9 cellular contexts compared by ENCODE assay signal in the genomic region with DNA sequence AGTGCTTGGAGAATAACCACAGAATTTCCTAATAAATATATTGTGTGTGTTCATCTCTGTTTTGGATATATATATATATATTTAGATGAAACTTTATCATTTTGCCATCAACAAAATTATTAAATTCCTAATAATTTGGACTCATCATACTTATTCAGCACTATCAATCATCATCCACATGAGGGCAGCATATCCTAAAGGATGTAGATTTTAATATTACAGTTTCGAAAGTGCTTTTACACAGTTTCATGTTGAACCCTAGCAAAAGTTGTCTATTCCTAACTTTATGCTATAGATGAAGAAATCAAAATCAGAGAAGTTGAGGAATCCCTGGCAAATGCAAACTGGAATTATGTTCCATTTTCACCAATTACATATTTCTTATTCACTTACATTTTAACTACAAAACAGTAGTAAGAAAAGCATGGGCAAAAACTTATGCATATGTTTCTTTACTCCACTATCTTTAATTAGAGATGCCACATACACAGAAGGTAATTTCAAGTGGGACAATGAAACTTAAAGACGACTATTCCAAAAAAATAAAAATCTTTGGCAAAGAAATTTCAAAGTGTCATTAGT. TPM values are rescaled to one million over a fixed set of nuclear protein-coding genes. Genes with fewer than 3 reads are reported as not detected.
DNase-seq lines count a peak whose midpoint lies in the region; ATAC-seq and TF ChIP-seq lines count a peak whose summit lies in the region.
"Had no signal": no experiment of that assay in that cellular context is flagged by ENCODE, and none has a peak within 500 bp of the region (broad histone marks: within the 10 kb centered on the region; RNA-seq: fewer than 3 reads in every experiment).

No MANE protein-coding gene starts in this region.

- H2AFZ ChIP-seq in PC-9 (no peak overlapping the region), fibroblast of lung (ENCODE audit: low read length) (no peak overlapping the region)

- H3K9me3 Mint-ChIP-seq in activated naive CD4-positive, alpha-beta T cell treated with anti-CD3 and anti-CD28 coated beads for 36 hours = peaks cover under 1% of the 10 kb centered on the region

- H3K4me1 ChIP-seq in PC-9 (replicated peaks; ENCODE audit: insufficient read depth) = no peaks in the 10 kb centered on the region
- H3K4me1 ChIP-seq in fibroblast of lung (ENCODE audit: control insufficient read depth, extremely low read depth, insufficient read depth, low read length) = no peaks in the 10 kb centered on the region

- H3K36me3 ChIP-seq in PC-9 (ENCODE audit: low read depth) (no peaks in the 10 kb centered on the region), fibroblast of lung (ENCODE audit: control insufficient read depth, insufficient read depth, low read length) (no peaks in the 10 kb centered on the region)

- H3K27me3 ChIP-seq in PC-9 (ENCODE audit: insufficient read depth, low read depth) = no peaks in the 10 kb centered on the region
- no peaks in the 10 kb centered on the region for H3K27me3 ChIP-seq in fibroblast of lung (ENCODE audit: control insufficient read depth, insufficient read depth, low read length)

- H3K4me2 ChIP-seq in PC-9 (no peak overlapping the region), fibroblast of lung (ENCODE audit: extremely low read depth, insufficient read depth, low read length) (no peak overlapping the region)

- H3K27ac ChIP-seq in PC-9 = no peak overlapping the region
- H3K27ac ChIP-seq in fibroblast of lung (ENCODE audit: insufficient read depth, low read length) = no peak overlapping the region

- H3K27me3 Mint-ChIP-seq in activated naive CD4-positive, alpha-beta T cell treated with anti-CD3 and anti-CD28 coated beads for 36 hours (ENCODE audit: low read depth) = no peaks in the 10 kb centered on the region

- peak; percentile 47 for ATAC-seq in HG02759 (IDR thresholded peaks at IDR 0.05; ENCODE audit: unreplicated experiment)

- H4K20me1 ChIP-seq in PC-9 (ENCODE audit: insufficient read depth) (no peaks in the 10 kb centered on the region), fibroblast of lung (ENCODE audit: control insufficient read depth, extremely low read depth, insufficient read depth, low read length) (no peaks in the 10 kb centered on the region)

- POLR2A ChIA-PET in PC-9 (lab: Charles Lee; ENCODE audit: unreplicated experiment) = no interaction called here

- no peak overlapping the region for H3K9ac ChIP-seq in fibroblast of lung (ENCODE audit: insufficient read depth, low read length)

- CTCF ChIA-PET in PC-9 (lab: Charles Lee) = no interaction called here
- CTCF ChIA-PET in activated naive CD4-positive, alpha-beta T cell treated with anti-CD3 and anti-CD28 coated beads for 36 hours (lab: Charles Lee) = interaction anchor here (1.0 to 2.2 kb wide), 5 partner anchors 58 to 494 kb away, joined by 3 to 24 read pairs (median 4); no protein-coding TSS in a partner anchor

- H3K36me3 Mint-ChIP-seq in activated naive CD4-positive, alpha-beta T cell treated with anti-CD3 and anti-CD28 coated beads for 36 hours (ENCODE audit: low read depth) = no peaks in the 10 kb centered on the region

- no TSS peak for BruUV-seq in PC-9 (replicated peaks; lab: Mats Ljungman, UMichigan)

- H3F3A ChIP-seq in PC-9 (ENCODE audit: insufficient read depth, low read depth) = no peaks in the 10 kb centered on the region

- H3K4me3 Mint-ChIP-seq in activated naive CD4-positive, alpha-beta T cell treated with anti-CD3 and anti-CD28 coated beads for 36 hours = no peak overlapping the region

- H3K4me1 Mint-ChIP-seq in activated naive CD4-positive, alpha-beta T cell treated with anti-CD3 and anti-CD28 coated beads for 36 hours (ENCODE audit: low read depth) = peaks cover 3% of the 10 kb centered on the region

- intact Hi-C loops in PC-9 (cut with micrococcal nuclease; ENCODE audit: unreplicated experiment) = loop anchor here (1.0 to 10.0 kb wide), 5 partner anchors 133 to 818 kb away; no protein-coding TSS in a partner anchor
- intact Hi-C loops in activated naive CD4-positive, alpha-beta T cell treated with anti-CD3 and anti-CD28 coated beads for 36 hours (cut with micrococcal nuclease) = loop anchor here (1.0 to 5.0 kb wide), 7 partner anchors 134 to 1191 kb away; no protein-coding TSS in a partner anchor

- H3K27ac Mint-ChIP-seq in activated naive CD4-positive, alpha-beta T cell treated with anti-CD3 and anti-CD28 coated beads for 36 hours = no peak overlapping the region

- in situ Hi-C loops in G401 (cut with HindIII; ENCODE audit: low sequenced_read_pairs) = no loop called here

- H3K9me3 ChIP-seq in PC-9 (ENCODE audit: insufficient read depth, low read depth) = no peaks in the 10 kb centered on the region
- H3K9me3 ChIP-seq in fibroblast of lung (ENCODE audit: control insufficient read depth, insufficient read depth, low read depth, low read length) = no peaks in the 10 kb centered on the region

- no peaks in the 10 kb centered on the region for H3K9me2 ChIP-seq in PC-9 (ENCODE audit: insufficient read depth)

- peak; percentile 73 for TF ChIP-seq CTCF in PC-9 (conservative IDR thresholded peaks at IDR 0.05)
- peak in 1 of 2 donors; percentile 51 for TF ChIP-seq CTCF in fibroblast of lung (conservative IDR thresholded peaks at IDR 0.05 in 1 of 2, IDR thresholded peaks at IDR 0.05 in 1 of 2; ENCODE audit: low read depth in 1 of 2, low read length in 2 of 2)

- H3K4me3 ChIP-seq in PC-9 (no peak overlapping the region), fibroblast of lung (replicated peaks in 1 of 4; ENCODE audit: control extremely low read depth in 1 of 4, insufficient read depth in 1 of 4, low read depth in 3 of 4, low read length in 4 of 4) (peak overlapping the region in 1 of 4 experiments; percentile 39)

- H3K79me2 ChIP-seq in PC-9 (ENCODE audit: low read depth) = no peaks in the 10 kb centered on the region
- no peaks in the 10 kb centered on the region for H3K79me2 ChIP-seq in fibroblast of lung (ENCODE audit: control insufficient read depth, insufficient read depth, low read length)

- DNase-seq in G401 (ENCODE audit: low spot score) (peak; percentile 7), PC-9 (no peak), fibroblast of lung (ENCODE audit: low read depth in 2 of 2) (peak; percentile 17 to 74), renal cortical epithelial cell (ENCODE audit: low read depth) (peak; percentile 46), GOT3 (lab: John Stamatoyannopoulos, UW) (no peak)
- no peak for DNase-seq in activated naive CD4-positive, alpha-beta T cell treated with anti-CD3 and anti-CD28 coated beads for 36 hours
- DNase-seq in stimulated activated CD4-positive, alpha-beta T cell treated with anti-CD3 and anti-CD28 coated beads, Interleukin-2, amount 100 ng/mL, for 24 hours = no peak

RNA-seq across cellular contexts. Expression of a gene that starts 36.6 kb away (rescaled TPM):
- total RNA-seq in G401 (2014; rRNA removed; shearing (Covaris generic)) = not detected in 2 replicates
- total RNA-seq in PC-9 (2021) (not detected in 2 replicates), fibroblast of lung (not detected in 2 replicates), renal cortical epithelial cell (not detected in 2 replicates)
- not detected in 2 replicates for polyA plus RNA-seq in fibroblast of lung
- not detected in 2 replicates for polyA plus RNA-seq in fibroblast of lung (2012)
- not detected in 2 replicates for polyA minus RNA-seq in fibroblast of lung (ENCODE audit: low replicate concordance)
- not detected for total RNA-seq in activated naive CD4-positive, alpha-beta T cell treated with anti-CD3 and anti-CD28 coated beads for 36 hours
- total RNA-seq: T-helper 1 cell treated with Interleukin-12 subunit alpha and Interleukin-12 subunit beta and Interleukin-4 antibody, amounts not matched to agents 30 ng/mL and 1 ng/mL, for 36 hours had no signal

RNA-seq across cellular contexts. Expression of a gene that starts 50.2 kb away (rescaled TPM):
- not detected in 2 replicates for total RNA-seq in G401 (2014; rRNA removed; shearing (Covaris generic))
- total RNA-seq in PC-9 (2021) = not detected in 2 replicates
- not detected in 2 replicates for total RNA-seq in fibroblast of lung
- not detected in 2 replicates for polyA plus RNA-seq in fibroblast of lung
- polyA plus RNA-seq in fibroblast of lung (2012) = not detected in 2 replicates
- polyA minus RNA-seq in fibroblast of lung (ENCODE audit: low replicate concordance) = not detected in 2 replicates
- total RNA-seq in renal cortical epithelial cell = not detected in 2 replicates
- total RNA-seq in activated naive CD4-positive, alpha-beta T cell treated with anti-CD3 and anti-CD28 coated beads for 36 hours = not detected
- total RNA-seq: T-helper 1 cell treated with Interleukin-12 subunit alpha and Interleukin-12 subunit beta and Interleukin-4 antibody, amounts not matched to agents 30 ng/mL and 1 ng/mL, for 36 hours had no signal

Comparison
In these comparisons a context has a peak if more than half of its experiments do, and no peak if none do; other contexts are left out.
1. DNase-seq: peak in G401 (single experiment), fibroblast of lung (2 of 2) and renal cortical epithelial cell (single experiment); none in PC-9 (0 of 2), GOT3 (single experiment), activated naive CD4-positive, alpha-beta T cell treated with anti-CD3 and anti-CD28 coated beads for 36 hours (single experiment) and stimulated activated CD4-positive, alpha-beta T cell treated with anti-CD3 and anti-CD28 coated beads, Interleukin-2, amount 100 ng/mL, for 24 hours (0 of 2).